22 cellular contexts compared by ENCODE assay signal in genomic region chr13:104584481-104584880, GRCh38.
"Had no signal": no experiment of that assay in that cellular context is flagged by ENCODE, and none has a peak within 500 bp of the region (broad histone marks: within the 10 kb centered on the region; RNA-seq: fewer than 3 reads in every experiment).

No MANE protein-coding gene starts in this region.

- DNase-seq: activated B cell treated with CpG ODN at 0.5 μM for 24 hours; activated CD4-positive, alpha-beta T cell treated with anti-CD3 and anti-CD28 coated beads for 36 hours; activated CD4-positive, alpha-beta T cell treated with anti-CD3 and anti-CD28 coated beads, Interleukin-2, amount 50 U/mL, for 4 hours; activated CD8-positive, alpha-beta memory T cell treated with anti-CD3 and anti-CD28 coated beads, Interleukin-2, amount 50 U/mL, for 48 hours; activated naive CD4-positive, alpha-beta T cell; activated naive CD8-positive, alpha-beta T cell treated with anti-CD3 and anti-CD28 coated beads, Interleukin-2, amount 10 ng/mL, durations not matched to agents 7 days and 5 days; activated T-cell treated with anti-CD3 and anti-CD28 coated beads, Interleukin-2, amount 50 U/mL, for 4 hours; endodermal cell; esophagus squamous epithelium; immature natural killer cell; kidney glomerular epithelial cell; left lung; natural killer cell; stimulated activated CD4-positive, alpha-beta T cell treated with anti-CD3 and anti-CD28 coated beads, Interleukin-12 subunit alpha, Interleukin-12 subunit beta, amount 100 ng/mL, for 4 hours; stimulated activated CD4-positive, alpha-beta T cell treated with anti-CD3 and anti-CD28 coated beads, Interleukin-4, amount 100 ng/mL, for 4 hours; stimulated activated naive CD8-positive, alpha-beta T cell treated with anti-CD3 and anti-CD28 coated beads, Interleukin-15, Interleukin-2, amounts not matched to agents 100 U/mL and 50 U/mL, for 24 hours had no signal

- H3K36me3 ChIP-seq: esophagus squamous epithelium, left lung, prostate gland had no signal

- H3K36me3 Mint-ChIP-seq: activated naive CD8-positive, alpha-beta T cell treated with anti-CD3 and anti-CD28 coated beads, Interleukin-2, amount 10 ng/mL, durations not matched to agents 7 days and 5 days; immature natural killer cell; natural killer cell had no signal

- H3K9me3 ChIP-seq: esophagus squamous epithelium, left lung, prostate gland had no signal

- H3K4me3 Mint-ChIP-seq: activated B cell treated with CpG ODN at 0.5 μM for 24 hours; activated CD4-positive, alpha-beta T cell treated with anti-CD3 and anti-CD28 coated beads for 36 hours; activated naive CD8-positive, alpha-beta T cell treated with anti-CD3 and anti-CD28 coated beads, Interleukin-2, amount 10 ng/mL, durations not matched to agents 7 days and 5 days; activated T-cell treated with anti-CD3 and anti-CD28 coated beads, Interleukin-2, amount 50 U/mL, for 4 hours; central memory CD8-positive, alpha-beta T cell; endodermal cell; immature natural killer cell; natural killer cell had no signal

- H3K27ac Mint-ChIP-seq: activated B cell treated with CpG ODN at 0.5 μM for 24 hours; activated CD4-positive, alpha-beta T cell treated with anti-CD3 and anti-CD28 coated beads for 36 hours; activated naive CD8-positive, alpha-beta T cell treated with anti-CD3 and anti-CD28 coated beads, Interleukin-2, amount 10 ng/mL, durations not matched to agents 7 days and 5 days; activated T-helper 2 cell treated with anti-CD3 and anti-CD28 coated beads, Interferon-gamma antibody, Interleukin-2, Interleukin-4, amounts not matched to agents 10 μg/mL and 5 μg/mL and 100 μg/mL, durations not matched to agents 14 hours and 24 hours and 36 hours; endodermal cell; immature natural killer cell; natural killer cell had no signal

- H3K9me3 Mint-ChIP-seq: activated B cell treated with CpG ODN at 0.5 μM for 24 hours; activated T-helper 2 cell treated with anti-CD3 and anti-CD28 coated beads, Interferon-gamma antibody, Interleukin-2, Interleukin-4, amounts not matched to agents 10 μg/mL and 5 μg/mL and 100 μg/mL, durations not matched to agents 14 hours and 24 hours and 36 hours; endodermal cell had no signal

- H3K27me3 ChIP-seq: esophagus squamous epithelium, left lung had no signal

- H3K27ac ChIP-seq: coronary artery, esophagus squamous epithelium, left lung, prostate gland, SK-N-MC had no signal

- H3K4me1 Mint-ChIP-seq: activated B cell treated with CpG ODN at 0.5 μM for 24 hours; activated CD4-positive, alpha-beta T cell treated with anti-CD3 and anti-CD28 coated beads for 36 hours; activated naive CD8-positive, alpha-beta T cell treated with anti-CD3 and anti-CD28 coated beads, Interleukin-2, amount 10 ng/mL, durations not matched to agents 7 days and 5 days; central memory CD8-positive, alpha-beta T cell; immature natural killer cell; natural killer cell had no signal

- H3K27me3 Mint-ChIP-seq: activated B cell treated with CpG ODN at 0.5 μM for 24 hours; activated CD4-positive, alpha-beta T cell treated with anti-CD3 and anti-CD28 coated beads for 36 hours; central memory CD8-positive, alpha-beta T cell had no signal

- H3K4me1 ChIP-seq: esophagus squamous epithelium, left lung, prostate gland had no signal

- H3K4me3 ChIP-seq: coronary artery, esophagus squamous epithelium, left lung, lung, prostate gland, SK-N-MC had no signal

- ATAC-seq: activated CD4-positive, alpha-beta T cell treated with anti-CD3 and anti-CD28 coated beads for 36 hours; activated T-cell treated with anti-CD3 and anti-CD28 coated beads, Interleukin-2, amount 50 U/mL, for 4 hours; left lung; natural killer cell; stimulated activated naive CD8-positive, alpha-beta T cell treated with anti-CD3 and anti-CD28 coated beads, Interleukin-15, Interleukin-2, amounts not matched to agents 100 U/mL and 50 U/mL, for 24 hours had no signal
